ENCODE assay signal across 8 cellular contexts in the genomic region with DNA sequence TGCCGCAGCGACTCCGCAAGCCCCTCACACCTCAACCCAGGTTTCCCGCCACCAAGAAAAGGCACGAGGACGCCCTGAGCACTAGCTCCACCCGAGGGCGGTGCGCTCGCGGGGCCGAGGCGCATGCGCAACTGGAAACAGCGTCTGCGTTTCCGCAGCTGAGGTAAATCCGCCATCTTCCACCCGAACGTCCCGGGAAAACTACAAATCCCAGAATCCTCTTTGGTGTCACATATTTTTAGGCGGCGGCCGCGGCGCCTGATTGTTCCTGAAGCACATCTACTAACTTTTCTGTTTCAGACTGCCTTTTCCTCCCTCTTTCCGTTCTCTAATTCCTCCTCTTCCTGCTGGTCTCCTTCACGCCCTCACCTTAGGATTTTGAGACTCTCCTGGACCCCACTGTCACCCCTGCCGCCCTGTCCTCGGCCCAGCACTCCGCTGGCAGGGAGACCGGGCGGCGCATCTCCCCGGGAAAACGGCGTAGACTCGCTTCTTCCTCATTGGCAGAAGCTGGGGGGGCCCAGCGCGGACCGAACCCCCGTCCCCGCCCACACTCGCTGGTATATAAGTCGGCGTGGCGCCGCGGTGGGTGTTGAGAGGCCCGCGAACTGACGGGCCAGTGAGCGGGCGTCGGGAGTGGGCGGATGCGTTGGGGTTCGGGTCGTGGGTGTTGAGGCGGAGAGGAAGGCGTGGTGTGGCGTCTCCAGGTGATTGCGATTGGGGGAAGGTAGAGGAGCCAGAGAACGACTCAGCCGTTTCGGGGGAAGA. TPM values are rescaled to one million over a fixed set of nuclear protein-coding genes. Genes with fewer than 3 reads are reported as not detected.
DNase-seq lines count a peak whose midpoint lies in the region; ATAC-seq, FAIRE-seq and TF ChIP-seq lines count a peak whose summit lies in the region.

A gene with protein sequence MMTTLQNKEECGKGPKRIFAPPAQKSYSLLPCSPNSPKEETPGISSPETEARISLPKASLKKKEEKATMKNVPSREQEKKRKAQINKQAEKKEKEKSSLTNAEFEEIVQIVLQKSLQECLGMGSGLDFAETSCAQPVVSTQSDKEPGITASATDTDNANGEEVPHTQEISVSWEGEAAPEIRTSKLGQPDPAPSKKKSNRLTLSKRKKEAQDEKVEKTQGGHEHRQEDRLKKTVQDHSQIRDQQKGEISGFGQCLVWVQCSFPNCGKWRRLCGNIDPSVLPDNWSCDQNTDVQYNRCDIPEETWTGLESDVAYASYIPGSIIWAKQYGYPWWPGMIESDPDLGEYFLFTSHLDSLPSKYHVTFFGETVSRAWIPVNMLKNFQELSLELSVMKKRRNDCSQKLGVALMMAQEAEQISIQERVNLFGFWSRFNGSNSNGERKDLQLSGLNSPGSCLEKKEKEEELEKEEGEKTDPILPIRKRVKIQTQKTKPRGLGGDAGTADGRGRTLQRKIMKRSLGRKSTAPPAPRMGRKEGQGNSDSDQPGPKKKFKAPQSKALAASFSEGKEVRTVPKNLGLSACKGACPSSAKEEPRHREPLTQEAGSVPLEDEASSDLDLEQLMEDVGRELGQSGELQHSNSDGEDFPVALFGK (minus strand): TSS at position 505 of the 768 bp plus-strand sequence. CDS start 8,054 bp downstream, outside the sequence.

- intact Hi-C loops in ascending aorta (cut with DNase I) = loop anchor here (1.0 to 10.0 kb wide), 4 partner anchors 50 to 439 kb away; partner anchors contain the start of genes GNB2, MBLAC1, TRIP6 and TSC22D4
- intact Hi-C loops in right cardiac atrium (cut with DNase I) = no loop called here
- intact Hi-C loops in psoas muscle (cut with DNase I) = no loop called here

- peaks cover 24% of the 10 kb centered on the region for H3K4me1 Mint-ChIP-seq in T-helper 2 cell treated with Interferon-gamma antibody and Interleukin-4, amounts not matched to agents 5 μg/mL and 100 μg/mL, for 36 hours (ENCODE audit: low read depth)

- H3K27ac Mint-ChIP-seq in T-helper 2 cell treated with Interferon-gamma antibody and Interleukin-4, amounts not matched to agents 5 μg/mL and 100 μg/mL, for 36 hours = peak within 1 kb of the TSS; percentile 100

- H3K9me3 ChIP-seq in ascending aorta (no peaks in the 10 kb centered on the region), right cardiac atrium (ENCODE audit: control insufficient read depth, low read length) (no peaks in the 10 kb centered on the region), psoas muscle (no peaks in the 10 kb centered on the region)

- peaks cover 25% of the 10 kb centered on the region for H3K36me3 Mint-ChIP-seq in T-helper 2 cell treated with Interferon-gamma antibody and Interleukin-4, amounts not matched to agents 5 μg/mL and 100 μg/mL, for 36 hours (ENCODE audit: low read depth)

- WGBS in right cardiac atrium = under 1% methylated on average over 66 of the region's 66 CpGs
- WGBS in psoas muscle, 3 donors = 0 to 1% (median 0%) methylated on average over 66 of the region's 66 CpGs

- TF ChIP-seq POLR2A in GM15510 (IDR thresholded peaks at IDR 0.05; ENCODE audit: borderline replicate concordance, extremely low read depth, insufficient read length) = peak; percentile 100

- H3K27me3 Mint-ChIP-seq in T-helper 2 cell treated with Interferon-gamma antibody and Interleukin-4, amounts not matched to agents 5 μg/mL and 100 μg/mL, for 36 hours (ENCODE audit: low read depth) = peaks cover 26% of the 10 kb centered on the region

- DNase-seq in NCI-H187 (lab: John Stamatoyannopoulos, UW) = peak; percentile 95 to 97
- DNase-seq in T-helper 2 cell treated with Interferon-gamma antibody and Interleukin-4, amounts not matched to agents 5 μg/mL and 100 μg/mL, for 36 hours (ENCODE audit: low spot score) = peak; percentile 95
- peak; percentile 87 to 98 for DNase-seq in ascending aorta (ENCODE audit: low spot score in 2 of 2)
- peak; percentile 97 to 99 (median 99) for DNase-seq in right cardiac atrium
- DNase-seq in psoas muscle = peak; percentile 97 to 98
- DNase-seq in urothelium cell line (ENCODE audit: low spot score) = peak; percentile 96

- H3K9me3 Mint-ChIP-seq in T-helper 2 cell treated with Interferon-gamma antibody and Interleukin-4, amounts not matched to agents 5 μg/mL and 100 μg/mL, for 36 hours = peaks cover 4% of the 10 kb centered on the region

- no peak for TF ChIP-seq CTCF in ascending aorta (IDR thresholded peaks at IDR 0.05)
- TF ChIP-seq CTCF in psoas muscle (IDR thresholded peaks at IDR 0.05) = no peak

- H3K4me3 ChIP-seq in ascending aorta (peak within 1 kb of the TSS; percentile 74 to 82), right cardiac atrium (ENCODE audit: low read length) (peak within 1 kb of the TSS; percentile 85), psoas muscle (peak within 1 kb of the TSS; percentile 97)

- ATAC-seq in HG02938 (IDR thresholded peaks at IDR 0.05; ENCODE audit: unreplicated experiment) = peak; percentile 41
- ATAC-seq in right cardiac atrium = peak; percentile 80 to 82
- peak; percentile 67 to 77 (median 70) for ATAC-seq in psoas muscle

- H3K27me3 ChIP-seq in ascending aorta (no peaks in the 10 kb centered on the region), right cardiac atrium (ENCODE audit: control insufficient read depth, insufficient read depth) (no peaks in the 10 kb centered on the region), psoas muscle (ENCODE audit: insufficient read depth in 3 of 3, low read length in 2 of 3) (no peaks in the 10 kb centered on the region)

- H3K4me1 ChIP-seq in ascending aorta (peaks cover 4 to 22% of the 10 kb centered on the region in 2 donors), right cardiac atrium (ENCODE audit: control insufficient read depth, insufficient read depth, low read length) (peaks cover 7% of the 10 kb centered on the region), psoas muscle (peaks cover 22% of the 10 kb centered on the region)

- H3K27ac ChIP-seq in ascending aorta = peak within 1 kb of the TSS; percentile 99 to 100
- peak within 1 kb of the TSS; percentile 99 for H3K27ac ChIP-seq in right cardiac atrium (ENCODE audit: low read length)
- H3K27ac ChIP-seq in psoas muscle = peak within 1 kb of the TSS; percentile 100

- H3K36me3 ChIP-seq in ascending aorta (peaks cover 0 to 15% of the 10 kb centered on the region in 2 donors), psoas muscle (ENCODE audit: insufficient read depth in 1 of 2, low read depth in 1 of 2) (peaks cover 0 to 27% of the 10 kb centered on the region in 2 donors)

- H3K4me3 Mint-ChIP-seq in T-helper 2 cell treated with Interferon-gamma antibody and Interleukin-4, amounts not matched to agents 5 μg/mL and 100 μg/mL, for 36 hours = peak within 1 kb of the TSS; percentile 96

- FAIRE-seq in urothelium cell line (lab: Jason Lieb, UNC) = peak; percentile 92

RNA-seq across cellular contexts. Expression of the gene that starts here (rescaled TPM):
- total RNA-seq in ascending aorta (not detected), right cardiac atrium (1 to 10 TPM; 3.5 to 5.3 (median 4.4) TPM), psoas muscle (1 to 10 TPM; 3.5 to 5.6 (median 3.7) TPM)
- polyA plus RNA-seq in right cardiac atrium (4.9 TPM), psoas muscle (10 to 100 TPM in 1 of 3 donors, 1 to 10 TPM in 2; 5.5 to 13.2 (median 5.9) TPM)

Comparison
In these comparisons a context has a peak if more than half of its experiments do, and no peak if none do; other contexts are left out.
1. Peak in every context shown above with its lines: DNase-seq, ATAC-seq, H3K4me3 ChIP-seq and H3K27ac ChIP-seq.
2. Peak in DNase-seq, H3K4me3 ChIP-seq and H3K27ac ChIP-seq in ascending aorta; RNA of the gene not detected or under 1 TPM.